ENCODE assay signal across 22 cellular contexts in genomic region chr16:83441523-83441922, GRCh38.
A peak's percentile ranks its signal among the peaks of the same experiment; 100 is the strongest.
DNase-seq lines count a peak whose midpoint lies in the region; ATAC-seq, FAIRE-seq and TF ChIP-seq lines count a peak whose summit lies in the region.
"Had no signal": no experiment of that assay in that cellular context is flagged by ENCODE, and none has a peak within 500 bp of the region (broad histone marks: within the 10 kb centered on the region; RNA-seq: fewer than 3 reads in every experiment).

No MANE protein-coding gene starts in this region.

- no peak for TF ChIP-seq RAD21 in IMR-90 (IDR thresholded peaks at IDR 0.05; ENCODE audit: low read length)

- H4K20me1 ChIP-seq in IMR-90 (ENCODE audit: insufficient read depth, low read length) = no peaks in the 10 kb centered on the region

- no peaks in the 10 kb centered on the region for H3K36me3 Mint-ChIP-seq in activated CD4-positive, alpha-beta T cell treated with anti-CD3 and anti-CD28 coated beads, Interleukin-2, amount 10 ng/mL, durations not matched to agents 7 days and 5 days (ENCODE audit: low read depth)
- H3K36me3 Mint-ChIP-seq: naive thymus-derived CD8-positive, alpha-beta T cell had no signal

- POLR2A ChIA-PET in IMR-90 (lab: Charles Lee; ENCODE audit: unreplicated experiment) = no interaction called here
- POLR2A ChIA-PET in activated CD4-positive, alpha-beta T cell treated with anti-CD3 and anti-CD28 coated beads, Interleukin-2, amount 10 ng/mL, durations not matched to agents 7 days and 5 days (lab: Charles Lee) = no interaction called here

- H2AK9ac ChIP-seq in IMR-90 (replicated peaks; ENCODE audit: low read depth, low read length, poor library complexity) = no peak overlapping the region

- H3K14ac ChIP-seq in IMR-90 (replicated peaks; ENCODE audit: low read depth, low read length) = no peak overlapping the region

- H4K8ac ChIP-seq in IMR-90 (ENCODE audit: low read depth in 2 of 2, low read length in 2 of 2) = no peak overlapping the region

- intact Hi-C loops in IMR-90 (cut with micrococcal nuclease) (no loop called here), posterior cingulate gyrus (cut with DNase I) (loop anchor here (10.0 kb wide), 1 partner anchor 327 kb away; no protein-coding TSS in a partner anchor), colonic mucosa (cut with DNase I) (no loop called here)

- H3K9me3 ChIP-seq in IMR-90 (ENCODE audit: control insufficient read depth, insufficient read depth, low read length) = no peaks in the 10 kb centered on the region
- H3K9me3 ChIP-seq in colonic mucosa = no peaks in the 10 kb centered on the region
- H3K9me3 ChIP-seq: psoas muscle, tibial nerve had no signal

- CTCF ChIA-PET in IMR-90 (lab: Yijun Ruan, JAX) = interaction anchor here (0.5 kb wide), 1 partner anchor 1123 kb away, joined by 5 read pairs; no protein-coding TSS in a partner anchor
- CTCF ChIA-PET in activated CD4-positive, alpha-beta T cell treated with anti-CD3 and anti-CD28 coated beads, Interleukin-2, amount 10 ng/mL, durations not matched to agents 7 days and 5 days (lab: Charles Lee) = no interaction called here

- H3K4me3 Mint-ChIP-seq in activated CD4-positive, alpha-beta T cell treated with anti-CD3 and anti-CD28 coated beads, Interleukin-2, amount 10 ng/mL, durations not matched to agents 7 days and 5 days = no peak overlapping the region
- H3K4me3 Mint-ChIP-seq: B cell; naive thymus-derived CD8-positive, alpha-beta T cell; T-helper 1 cell treated with Interleukin-12 subunit alpha and Interleukin-12 subunit beta and Interleukin-4 antibody, amounts not matched to agents 30 μg/mL and 1 μg/mL, for 36 hours had no signal

- H3K4me1 ChIP-seq in IMR-90 (ENCODE audit: control insufficient read depth, insufficient read depth, low read length) (no peaks in the 10 kb centered on the region), colonic mucosa (no peaks in the 10 kb centered on the region)
- H3K4me1 ChIP-seq: tibial nerve had no signal

- H3K27ac Mint-ChIP-seq in activated CD4-positive, alpha-beta T cell treated with anti-CD3 and anti-CD28 coated beads, Interleukin-2, amount 10 ng/mL, durations not matched to agents 7 days and 5 days = no peak overlapping the region
- H3K27ac Mint-ChIP-seq: B cell; naive thymus-derived CD8-positive, alpha-beta T cell; T-helper 1 cell treated with Interleukin-12 subunit alpha and Interleukin-12 subunit beta and Interleukin-4 antibody, amounts not matched to agents 30 μg/mL and 1 μg/mL, for 36 hours had no signal

- H3K27me3 Mint-ChIP-seq in activated CD4-positive, alpha-beta T cell treated with anti-CD3 and anti-CD28 coated beads, Interleukin-2, amount 10 ng/mL, durations not matched to agents 7 days and 5 days = no peaks in the 10 kb centered on the region

- BruUV-seq in IMR-90 (replicated peaks; lab: Mats Ljungman, UMichigan) = no TSS peak

- no peak for ATAC-seq in IMR-90 (ENCODE audit: low read depth)
- ATAC-seq: naive thymus-derived CD8-positive, alpha-beta T cell had no signal

- TF ChIP-seq POLR2A in IMR-90 (IDR thresholded peaks at IDR 0.05; ENCODE audit: low read depth, low read length) = no peak

- no peak overlapping the region for H2AK5ac ChIP-seq in IMR-90 (ENCODE audit: low read depth, low read length)

- H3K27me3 ChIP-seq in IMR-90 (ENCODE audit: control insufficient read depth, insufficient read depth, low read length) = no peaks in the 10 kb centered on the region
- H3K27me3 ChIP-seq in bronchial epithelial cell (ENCODE audit: control insufficient read depth, insufficient read depth, low read length) = no peaks in the 10 kb centered on the region
- no peaks in the 10 kb centered on the region for H3K27me3 ChIP-seq in colonic mucosa
- H3K27me3 ChIP-seq: tibial nerve had no signal

- no peak overlapping the region for H2BK15ac ChIP-seq in IMR-90 (ENCODE audit: low read depth, low read length)

- H4K91ac ChIP-seq in IMR-90 (ENCODE audit: insufficient read depth, low read depth, low read length) = no peak overlapping the region

- no peak overlapping the region for H3K23ac ChIP-seq in IMR-90 (ENCODE audit: low read depth, low read length)

- no peak overlapping the region for H3K27ac ChIP-seq in IMR-90 (ENCODE audit: insufficient read depth, low read length)
- H3K27ac ChIP-seq in colonic mucosa = no peak overlapping the region
- H3K27ac ChIP-seq: coronary artery, psoas muscle, tibial nerve had no signal

- no peaks in the 10 kb centered on the region for H3K4me1 Mint-ChIP-seq in activated CD4-positive, alpha-beta T cell treated with anti-CD3 and anti-CD28 coated beads, Interleukin-2, amount 10 ng/mL, durations not matched to agents 7 days and 5 days
- H3K4me1 Mint-ChIP-seq: B cell; naive thymus-derived CD8-positive, alpha-beta T cell had no signal

- H3K4me3 ChIP-seq in IMR-90 (ENCODE audit: insufficient read depth, low read depth, low read length) = no peak overlapping the region
- no peak overlapping the region for H3K4me3 ChIP-seq in bronchial epithelial cell (ENCODE audit: low read depth, low read length)
- no peak overlapping the region for H3K4me3 ChIP-seq in colonic mucosa
- H3K4me3 ChIP-seq: coronary artery, lung, psoas muscle, tibial nerve had no signal

- FAIRE-seq in bronchial epithelial cell (lab: Jason Lieb, UNC) = no peak

- no peak overlapping the region for H2BK5ac ChIP-seq in IMR-90 (ENCODE audit: low read depth, low read length, poor library complexity, severe bottlenecking)

- no peak overlapping the region for H2BK120ac ChIP-seq in IMR-90 (ENCODE audit: low read depth, low read length)

- dilution Hi-C loops in IMR-90 (cut with HindIII; ENCODE audit: low sequenced_read_pairs, unreplicated experiment) = no loop called here

- no peak overlapping the region for H3K18ac ChIP-seq in IMR-90 (ENCODE audit: low read depth, low read length)

- H3K9me1 ChIP-seq in IMR-90 (ENCODE audit: insufficient read depth, low read length) = no peaks in the 10 kb centered on the region

- no peaks in the 10 kb centered on the region for H3K79me1 ChIP-seq in IMR-90 (ENCODE audit: low read depth in 1 of 2, low read length in 2 of 2)

- in situ Hi-C loops in IMR-90 (cut with MboI; ENCODE audit: low sequenced_read_pairs) = loop anchor here (25.0 kb wide), 2 partner anchors 829 to 1179 kb away; no protein-coding TSS in a partner anchor

- H3K56ac ChIP-seq in IMR-90 (ENCODE audit: extremely low read depth, insufficient read depth, low read length) = no peak overlapping the region

- TF ChIP-seq CTCF in IMR-90 (conservative IDR thresholded peaks at IDR 0.05; ENCODE audit: low read depth, low read length) (no peak), bronchial epithelial cell (IDR thresholded peaks at IDR 0.05; ENCODE audit: insufficient read depth, low read length, severe bottlenecking) (no peak), colonic mucosa (IDR thresholded peaks at IDR 0.05) (no peak)

- no peak overlapping the region for H3K4me2 ChIP-seq in IMR-90 (ENCODE audit: low read depth, low read length)

- no CpG with 5 or more reads among the region's 4 CpGs for WGBS in IMR-90 (ENCODE audit: extremely low coverage in 2 of 2, insufficient read length in 1 of 2), 2 experiments

- H2AFZ ChIP-seq in IMR-90 (replicated peaks; ENCODE audit: low read length, poor library complexity) = no peak overlapping the region

- no peak overlapping the region for H2BK20ac ChIP-seq in IMR-90 (ENCODE audit: low read depth, low read length)

- H3K36me3 ChIP-seq in IMR-90 (ENCODE audit: control insufficient read depth, insufficient read depth, low read length) = no peaks in the 10 kb centered on the region
- H3K36me3 ChIP-seq in bronchial epithelial cell (ENCODE audit: control insufficient read depth, insufficient read depth, low read length) = no peaks in the 10 kb centered on the region
- no peaks in the 10 kb centered on the region for H3K36me3 ChIP-seq in colonic mucosa
- H3K36me3 ChIP-seq: tibial nerve had no signal

- H3K4ac ChIP-seq in IMR-90 (ENCODE audit: low read depth, low read length) = no peak overlapping the region

- no peak overlapping the region for H4K5ac ChIP-seq in IMR-90 (ENCODE audit: low read depth, low read length)

- no peaks in the 10 kb centered on the region for H3K9me3 Mint-ChIP-seq in activated CD4-positive, alpha-beta T cell treated with anti-CD3 and anti-CD28 coated beads, Interleukin-2, amount 10 ng/mL, durations not matched to agents 7 days and 5 days
- H3K9me3 Mint-ChIP-seq: naive thymus-derived CD8-positive, alpha-beta T cell; T-helper 1 cell treated with Interleukin-12 subunit alpha and Interleukin-12 subunit beta and Interleukin-4 antibody, amounts not matched to agents 30 μg/mL and 1 μg/mL, for 36 hours had no signal

- H3K9ac ChIP-seq in IMR-90 (ENCODE audit: low read depth, low read length) (no peak overlapping the region), colonic mucosa (ENCODE audit: low read depth in 2 of 2, low read length in 2 of 2) (no peak overlapping the region)

- DNase-seq in DMS53 treated with DMSO at 0.1 percent for 48 hours (lab: John Stamatoyannopoulos, UW; ENCODE audit: unreplicated experiment) = peak; percentile 9
- peak; percentile 10 for DNase-seq in IMR-90
- peak; percentile 58 for DNase-seq in bronchial epithelial cell (ENCODE audit: low read depth)
- DNase-seq in lung microvascular endothelial cell (ENCODE audit: low read depth in 2 of 2) = peak; percentile 35 to 37
- DNase-seq in activated CD4-positive, alpha-beta T cell treated with anti-CD3 and anti-CD28 coated beads, Interleukin-2, amount 10 ng/mL, durations not matched to agents 7 days and 5 days = no peak
- no peak for DNase-seq in posterior cingulate gyrus
- DNase-seq in colonic mucosa = no peak
- no peak for DNase-seq in LoVo (ENCODE audit: low spot score)
- DNase-seq: activated CD4-positive, CD25-positive, alpha-beta regulatory T cell; activated gamma-delta T cell; DMS 273 treated with DMSO at 0.1 percent for 48 hours; H7; naive thymus-derived CD8-positive, alpha-beta T cell; NCI-H1417 treated with DMSO at 0.1 percent for 48 hours; psoas muscle; stimulated activated CD4-positive, alpha-beta T cell treated with anti-CD3 and anti-CD28 coated beads, Interleukin-15, amount 100 ng/mL, for 24 hours; stimulated activated naive CD4-positive, alpha-beta T cell had no signal

TF ChIP-seq in IMR-90, 13 proteins besides CTCF, POLR2A, EP300 and RAD21:
- TF ChIP-seq USF2 (IDR thresholded peaks at IDR 0.05; ENCODE audit: low read depth, low read length) = no peak
- no peak for TF ChIP-seq MXI1 (IDR thresholded peaks at IDR 0.05; ENCODE audit: borderline replicate concordance, low read depth, low read length)

Comparison
In these comparisons a context has a peak if more than half of its experiments do, and no peak if none do; other contexts are left out.
1. DNase-seq: peak in DMS53 treated with DMSO at 0.1 percent for 48 hours (single experiment), IMR-90 (single experiment), bronchial epithelial cell (single experiment) and lung microvascular endothelial cell (2 of 2); none in activated CD4-positive, alpha-beta T cell treated with anti-CD3 and anti-CD28 coated beads, Interleukin-2, amount 10 ng/mL, durations not matched to agents 7 days and 5 days (single experiment), posterior cingulate gyrus (0 of 10), colonic mucosa (single experiment) and LoVo (single experiment).